In genomic region chr7:77482015-77482414, GRCh38 we compare ENCODE assay signal across 10 cellular contexts. TPM values are rescaled to one million over a fixed set of nuclear protein-coding genes. Genes with fewer than 3 reads are reported as not detected.
DNase-seq lines count a peak whose midpoint lies in the region; ATAC-seq, FAIRE-seq and TF ChIP-seq lines count a peak whose summit lies in the region.
"Had no signal": no experiment of that assay in that cellular context is flagged by ENCODE, and none has a peak within 500 bp of the region (broad histone marks: within the 10 kb centered on the region; RNA-seq: fewer than 3 reads in every experiment).

No MANE protein-coding gene starts in this region.

- H3K36me3 ChIP-seq in body of pancreas (replicated peaks in 1 of 2; ENCODE audit: insufficient read depth in 1 of 2, low read depth in 2 of 2), result no peaks in the 10 kb centered on the region

- peak; percentile 87 for DNase-seq in SIG-M5 treated with dmso at 0.1 percent for 504 hours (lab: John Stamatoyannopoulos, UW; ENCODE audit: unreplicated experiment)
- no peak for DNase-seq in SIG-M5 (lab: John Stamatoyannopoulos, UW)
- peak; percentile 67 to 87 (median 77) for DNase-seq in body of pancreas
- peak; percentile 53 to 79 for DNase-seq in left colon
- peak; percentile 77 for DNase-seq in ureter (ENCODE audit: low spot score)
- no peak for DNase-seq in HK-2 (ENCODE audit: unreplicated experiment)
- no peak for DNase-seq in frontal cortex (ENCODE audit: low spot score in 2 of 2)
- DNase-seq: HCEC 1CT, NCI-H1436 had no signal

- 7 to 15% methylated on average over 3 of the region's 3 CpGs for WGBS in body of pancreas, 2 donors

- ATAC-seq in body of pancreas, result peak; percentile 97
- ATAC-seq in left colon, result peak; percentile 93
- no peak for ATAC-seq in HG02642 (IDR thresholded peaks at IDR 0.05; ENCODE audit: poor library complexity, unreplicated experiment)

- no peak overlapping the region for H3K4me3 ChIP-seq in body of pancreas

- peak overlapping the region in 2 of 4 donors; percentile 78 to 80 for H3K27ac ChIP-seq in body of pancreas

- FAIRE-seq in frontal cortex (lab: Jason Lieb, UNC), result no peak

- no peak for TF ChIP-seq CTCF in body of pancreas (IDR thresholded peaks at IDR 0.05)

- no peaks in the 10 kb centered on the region for H3K9me3 ChIP-seq in body of pancreas

- H3K4me1 ChIP-seq in body of pancreas, result peaks cover 8% of the 10 kb centered on the region

- H3K27me3 ChIP-seq in body of pancreas, result no peaks in the 10 kb centered on the region

- intact Hi-C loops in body of pancreas (cut with DNase I), result no loop called here
- intact Hi-C loops in left colon (cut with DNase I, micrococcal nuclease), result no loop called here

- no peak for TF ChIP-seq POLR2A in body of pancreas (IDR thresholded peaks at IDR 0.05)

RNA-seq across cellular contexts. Expression of gene PTPN12, which starts 55.1 kb away (rescaled TPM):
- 10 to 100 TPM; 39.7 to 57.4 TPM for total RNA-seq in body of pancreas
- 10 to 100 TPM; 40.6 to 46.6 TPM for total RNA-seq in left colon
- total RNA-seq in ureter, result 72.9 TPM
- total RNA-seq in frontal cortex, result 141 TPM

Comparison
In these comparisons a context has a peak if more than half of its experiments do, and no peak if none do; other contexts are left out.
1. DNase-seq: peak in SIG-M5 treated with dmso at 0.1 percent for 504 hours (single experiment), body of pancreas (4 of 4), left colon (2 of 2) and ureter (single experiment); none in SIG-M5 (single experiment), HK-2 (single experiment) and frontal cortex (0 of 2).